1 cellular context compared by ENCODE assay signal in genomic region chr11:62005231-62005661, GRCh38.
TF ChIP-seq lines count a peak whose summit lies in the region.

No MANE protein-coding gene starts in this region.

TF ChIP-seq in GM12878, 131 proteins besides CTCF, POLR2A, EP300 and RAD21 (continued from another document):
- TF ChIP-seq E4F1 (IDR thresholded peaks at IDR 0.05; ENCODE audit: borderline replicate concordance, partially characterized antibody) (no peak), RBBP5 (conservative IDR thresholded peaks at IDR 0.05) (no peak), MTA2 (IDR thresholded peaks at IDR 0.05; ENCODE audit: low read depth) (no peak), MYB (IDR thresholded peaks at IDR 0.05; ENCODE audit: borderline replicate concordance, low read depth, low read length) (no peak), PAX8 (IDR thresholded peaks at IDR 0.05) (no peak), KAT2A (conservative IDR thresholded peaks at IDR 0.05; ENCODE audit: control insufficient read depth, low read depth, low read length) (no peak), RELB (IDR thresholded peaks at IDR 0.05; ENCODE audit: low read depth) (no peak), ZBTB40 (IDR thresholded peaks at IDR 0.05; ENCODE audit: borderline replicate concordance) (no peak), ZZZ3 (IDR thresholded peaks at IDR 0.05; ENCODE audit: control insufficient read depth, insufficient read length, low read depth) (no peak), FOXK2 (IDR thresholded peaks at IDR 0.05) (no peak), USF2 (IDR thresholded peaks at IDR 0.05; ENCODE audit: borderline replicate concordance, low read depth, low read length) (no peak), BHLHE40 (IDR thresholded peaks at IDR 0.05; ENCODE audit: borderline replicate concordance in 1 of 2, low read depth in 2 of 2, low read length in 1 of 2) (no peak), EZH2 (IDR thresholded peaks at IDR 0.05; ENCODE audit: borderline replicate concordance, control insufficient read depth, low read depth, low read length) (no peak), ATF3 (IDR thresholded peaks at IDR 0.05; ENCODE audit: borderline replicate concordance, extremely low read depth, low read depth, low read length) (no peak), SIX5 (IDR thresholded peaks at IDR 0.05; ENCODE audit: low read depth, low read length, severe bottlenecking) (no peak)
TF ChIP-seq in GM12878: peak in this region for 0.
